Comparison of ENCODE assay signal across 17 cellular contexts in the genomic region with DNA sequence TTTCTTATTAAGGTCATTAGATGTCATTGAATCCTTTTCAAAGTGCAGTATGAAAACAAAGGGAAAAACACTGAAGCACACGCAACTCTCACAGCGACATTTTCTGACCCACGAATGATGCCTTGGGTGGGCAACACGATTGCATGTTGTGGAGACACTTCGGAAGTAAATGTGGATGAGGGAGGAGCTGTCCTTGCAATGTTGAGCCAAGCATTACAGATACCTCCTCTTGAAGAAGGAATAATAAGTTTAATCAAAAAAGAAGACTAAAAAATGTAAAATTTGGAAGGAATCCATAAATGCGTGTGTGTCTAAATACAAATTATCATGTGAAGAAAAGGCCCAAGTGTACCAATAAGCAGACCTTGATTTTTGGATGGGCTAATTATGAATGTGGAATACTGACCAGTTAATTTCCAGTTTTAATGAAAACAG. TPM values are rescaled to one million over a fixed set of nuclear protein-coding genes. Genes with fewer than 3 reads are reported as not detected.
A peak's percentile ranks its signal among the peaks of the same experiment; 100 is the strongest.
DNase-seq lines count a peak whose midpoint lies in the region; ATAC-seq and TF ChIP-seq lines count a peak whose summit lies in the region.
"Had no signal": no experiment of that assay in that cellular context is flagged by ENCODE, and none has a peak within 500 bp of the region (broad histone marks: within the 10 kb centered on the region; RNA-seq: fewer than 3 reads in every experiment).

No MANE protein-coding gene starts in this region.

- H4K20me1 ChIP-seq in hepatocyte (ENCODE audit: insufficient read depth, poor library complexity, severe bottlenecking) = no peaks in the 10 kb centered on the region

- H3K4me2 ChIP-seq in hepatocyte = no peak overlapping the region

- H3K4me3 ChIP-seq in right atrium auricular region (no peak overlapping the region), colonic mucosa (no peak overlapping the region), hepatocyte (no peak overlapping the region)
- H3K4me3 ChIP-seq: upper lobe of left lung had no signal

- no peaks in the 10 kb centered on the region for H3K9me3 ChIP-seq in right atrium auricular region
- no peaks in the 10 kb centered on the region for H3K9me3 ChIP-seq in colonic mucosa
- no peaks in the 10 kb centered on the region for H3K9me3 ChIP-seq in hepatocyte (ENCODE audit: low read depth)
- H3K9me3 ChIP-seq: upper lobe of left lung had no signal

- H3K27ac ChIP-seq in right atrium auricular region (no peak overlapping the region), colonic mucosa (peak overlapping the region; percentile 48), hepatocyte (peak overlapping the region; percentile 68)
- H3K27ac ChIP-seq: upper lobe of left lung had no signal

- H3K9me2 ChIP-seq in hepatocyte (replicated peaks; ENCODE audit: insufficient read depth) = no peaks in the 10 kb centered on the region

- no peak overlapping the region for H2AFZ ChIP-seq in hepatocyte

- TF ChIP-seq CTCF in right atrium auricular region (IDR thresholded peaks at IDR 0.05) (no peak), colonic mucosa (IDR thresholded peaks at IDR 0.05) (no peak), hepatocyte (IDR thresholded peaks at IDR 0.05; ENCODE audit: poor library complexity) (no peak)

- DNase-seq in Right ventricle myocardium superior (no peak), right atrium auricular region (ENCODE audit: low spot score) (no peak), colonic mucosa (no peak), hepatocyte (ENCODE audit: low spot score) (no peak), GDM1 (lab: John Stamatoyannopoulos, UW) (no peak), T-helper 9 cell (no peak)
- DNase-seq: activated CD4-positive, alpha-beta T cell treated with anti-CD3 and anti-CD28 coated beads for 1 hour; activated effector memory CD4-positive, alpha-beta T cell treated with anti-CD3 and anti-CD28 coated beads, Interleukin-2, amount 50 U/mL, for 16 hours; amniotic stem cell; KG1; NCI-H1105; SHP77 treated with DMSO at 0.1 percent for 48 hours; stimulated activated naive CD4-positive, alpha-beta T cell treated with Interleukin-2 at 50 U/mL for 16 hours; upper lobe of left lung had no signal

- ATAC-seq in Right ventricle myocardium superior (ENCODE audit: poor library complexity) = peak; percentile 24
- ATAC-seq in GM18858 (IDR thresholded peaks at IDR 0.05; ENCODE audit: unreplicated experiment) = no peak
- no peak for ATAC-seq in GM21529 (IDR thresholded peaks at IDR 0.05; ENCODE audit: unreplicated experiment)
- ATAC-seq: left lobe of liver had no signal

- peaks cover 36% of the 10 kb centered on the region for H3K36me3 ChIP-seq in right atrium auricular region
- peaks cover 4% of the 10 kb centered on the region for H3K36me3 ChIP-seq in colonic mucosa
- no peaks in the 10 kb centered on the region for H3K36me3 ChIP-seq in hepatocyte (replicated peaks; ENCODE audit: insufficient read depth, low read depth)

- no peaks in the 10 kb centered on the region for H3K4me1 ChIP-seq in right atrium auricular region
- H3K4me1 ChIP-seq in colonic mucosa = peaks cover 8% of the 10 kb centered on the region
- H3K4me1 ChIP-seq in hepatocyte (ENCODE audit: insufficient read depth) = peaks cover 4% of the 10 kb centered on the region
- H3K4me1 ChIP-seq: upper lobe of left lung had no signal

- H3K79me2 ChIP-seq in hepatocyte = no peaks in the 10 kb centered on the region

- no peak overlapping the region for H3K9ac ChIP-seq in colonic mucosa (ENCODE audit: low read depth in 2 of 2, low read length in 2 of 2)

- no peaks in the 10 kb centered on the region for H3K27me3 ChIP-seq in right atrium auricular region
- H3K27me3 ChIP-seq in colonic mucosa = no peaks in the 10 kb centered on the region
- H3K27me3 ChIP-seq in hepatocyte = no peaks in the 10 kb centered on the region
- H3K27me3 ChIP-seq: upper lobe of left lung had no signal

- intact Hi-C loops in Right ventricle myocardium superior (cut with DNase I) = no loop called here
- intact Hi-C loops in colonic mucosa (cut with DNase I) = no loop called here

- WGBS in hepatocyte (ENCODE audit: low lambda C conversion rate, missing lambda C conversion rate) = 94% methylated on average over 6 of the region's 6 CpGs

RNA-seq across cellular contexts. Expression of gene THBS1, which starts 16.9 kb away (rescaled TPM):
- total RNA-seq in Right ventricle myocardium superior (37.5 TPM), right atrium auricular region (100 to 1,000 TPM in 1 of 2 donors, 10 to 100 TPM in 1; 67.8 to 205 TPM), colonic mucosa (100 to 1,000 TPM; 162 to 390 TPM), hepatocyte (191 and 220 TPM in 2 replicates)
- polyA plus RNA-seq in hepatocyte = 82.9 and 105 TPM in 2 replicates

Comparison
In these comparisons a context has a peak if more than half of its experiments do, and no peak if none do; other contexts are left out.
1. H3K27ac ChIP-seq: peak in colonic mucosa (single experiment) and hepatocyte (single experiment); none in right atrium auricular region (0 of 2).